29 cellular contexts compared by ENCODE assay signal in genomic region chr14:61870163-61870562, GRCh38. TPM values are rescaled to one million over a fixed set of nuclear protein-coding genes. Genes with fewer than 3 reads are reported as not detected.
"Had no signal": no experiment of that assay in that cellular context is flagged by ENCODE, and none has a peak within 500 bp of the region (broad histone marks: within the 10 kb centered on the region; RNA-seq: fewer than 3 reads in every experiment).

No MANE protein-coding gene starts in this region.

- H3K9me3 ChIP-seq: body of pancreas, SJSA1, SK-N-SH had no signal

- ATAC-seq: activated CD4-positive, alpha-beta T cell treated with anti-CD3 and anti-CD28 coated beads for 36 hours; activated CD4-positive, CD25-positive, alpha-beta regulatory T cell treated with anti-CD3 and anti-CD28 coated beads, Interleukin-2, amount 50 U/mL, for 24 hours; activated naive CD4-positive, alpha-beta T cell treated with anti-CD3 and anti-CD28 coated beads, Interleukin-2, amount 50 U/mL, for 72 hours; activated T-cell treated with anti-CD3 and anti-CD28 coated beads, Interleukin-2, amount 50 U/mL, for 4 hours; body of pancreas; Panc1 had no signal

- H3K4me3 ChIP-seq: adrenal gland, body of pancreas, breast epithelium, MG63, SJSA1 had no signal

- H3K4me1 ChIP-seq: adrenal gland, body of pancreas, breast epithelium, SJSA1 had no signal

- H3K27me3 ChIP-seq: adrenal gland, body of pancreas, breast epithelium, MG63 had no signal

- DNase-seq: activated CD4-positive, alpha-beta memory T cell treated with anti-CD3 and anti-CD28 coated beads for 36 hours; activated CD4-positive, alpha-beta T cell treated with anti-CD3 and anti-CD28 coated beads for 36 hours; activated CD4-positive, alpha-beta T cell treated with anti-CD3 and anti-CD28 coated beads, Interleukin-2, amount 50 U/mL, for 1 hour; activated CD8-positive, alpha-beta memory T cell treated with anti-CD3 and anti-CD28 coated beads, Interleukin-2, amount 50 U/mL, for 4 hours; activated gamma-delta T cell treated with Interleukin-2 at 50 U/mL for 16 hours; activated naive CD4-positive, alpha-beta T cell treated with anti-CD3 and anti-CD28 coated beads for 36 hours; activated T-cell treated with anti-CD3 and anti-CD28 coated beads for 4 hours; activated T-cell treated with anti-CD3 and anti-CD28 coated beads, Interleukin-2, amount 50 U/mL, for 4 hours; adrenal gland; body of pancreas; MG63; NCI-H1048; NCI-H1417; NCI-H146; NCI-H1930; NCI-H2081 treated with DMSO at 0.1 percent for 48 hours; NCI-H345; NCI-H524 treated with DMSO at 0.1 percent for 48 hours; SHP77; SK-N-SH had no signal

- H3K27ac Mint-ChIP-seq: activated CD4-positive, alpha-beta memory T cell treated with anti-CD3 and anti-CD28 coated beads for 36 hours; activated CD4-positive, alpha-beta T cell treated with anti-CD3 and anti-CD28 coated beads for 36 hours; activated naive CD4-positive, alpha-beta T cell treated with anti-CD3 and anti-CD28 coated beads for 36 hours; activated naive CD4-positive, alpha-beta T cell treated with anti-CD3 and anti-CD28 coated beads, Interleukin-2, amount 50 U/mL, for 72 hours; activated T-helper 1 cell treated with anti-CD3 and anti-CD28 coated beads, Interleukin-12 subunit alpha, Interleukin-12 subunit beta, Interleukin-2, Interleukin-4 antibody, amounts not matched to agents 30 ng/mL and 10 ng/mL and 1 ng/mL, durations not matched to agents 14 hours and 24 hours and 36 hours; T-helper 1 cell treated with Interleukin-12 subunit alpha and Interleukin-12 subunit beta and Interleukin-4 antibody, amounts not matched to agents 30 μg/mL and 1 μg/mL, for 36 hours; T-helper 2 cell treated with Interferon-gamma antibody and Interleukin-4, amounts not matched to agents 5 μg/mL and 100 μg/mL, for 36 hours had no signal

- H3K9ac ChIP-seq: KMS-11, SK-N-SH had no signal

- H3K4me2 ChIP-seq: KMS-11, SK-N-SH had no signal

- H3K4me3 Mint-ChIP-seq: activated CD4-positive, alpha-beta memory T cell treated with anti-CD3 and anti-CD28 coated beads for 36 hours; activated CD4-positive, alpha-beta T cell treated with anti-CD3 and anti-CD28 coated beads for 36 hours; activated naive CD4-positive, alpha-beta T cell treated with anti-CD3 and anti-CD28 coated beads for 36 hours; activated T-cell treated with anti-CD3 and anti-CD28 coated beads, Interleukin-2, amount 50 U/mL, for 4 hours; activated T-helper 1 cell treated with anti-CD3 and anti-CD28 coated beads, Interleukin-12 subunit alpha, Interleukin-12 subunit beta, Interleukin-2, Interleukin-4 antibody, amounts not matched to agents 30 ng/mL and 10 ng/mL and 1 ng/mL, durations not matched to agents 14 hours and 24 hours and 36 hours; T-helper 1 cell treated with Interleukin-12 subunit alpha and Interleukin-12 subunit beta and Interleukin-4 antibody, amounts not matched to agents 30 μg/mL and 1 μg/mL, for 36 hours; T-helper 2 cell treated with Interferon-gamma antibody and Interleukin-4, amounts not matched to agents 5 μg/mL and 100 μg/mL, for 36 hours had no signal

- H3K27ac ChIP-seq: adrenal gland, body of pancreas, breast epithelium, KMS-11, SJSA1 had no signal

- H3K36me3 ChIP-seq: adrenal gland, breast epithelium, MG63, SJSA1 had no signal

RNA-seq across cellular contexts. Expression of gene SYT16, which starts 57.7 kb away (rescaled TPM):
- total RNA-seq: activated CD4-positive, alpha-beta memory T cell treated with anti-CD3 and anti-CD28 coated beads for 36 hours; activated naive CD4-positive, alpha-beta T cell treated with anti-CD3 and anti-CD28 coated beads, Interleukin-2, amount 50 U/mL, for 72 hours; activated T-helper 1 cell treated with anti-CD3 and anti-CD28 coated beads, Interleukin-12 subunit alpha, Interleukin-12 subunit beta, Interleukin-2, Interleukin-4 antibody, amounts not matched to agents 30 ng/mL and 10 ng/mL and 1 ng/mL, durations not matched to agents 14 hours and 24 hours and 36 hours had no signal
